8 cellular contexts compared by ENCODE assay signal in genomic region chr11:34044664-34045485, GRCh38. TPM values are rescaled to one million over a fixed set of nuclear protein-coding genes. Genes with fewer than 3 reads are reported as not detected.
A peak's percentile ranks its signal among the peaks of the same experiment; 100 is the strongest.
DNase-seq lines count a peak whose midpoint lies in the region; ATAC-seq and TF ChIP-seq lines count a peak whose summit lies in the region.

No MANE protein-coding gene starts in this region.

- no peak overlapping the region for H3K9ac ChIP-seq in fibroblast of lung (ENCODE audit: insufficient read depth, low read length)

- no peaks in the 10 kb centered on the region for H3K79me2 ChIP-seq in fibroblast of lung (ENCODE audit: control insufficient read depth, insufficient read depth, low read length)

- in situ Hi-C loops in Panc1 (cut with HindIII; ENCODE audit: low pct_unique_long_range_greater_than_20kb, low sequenced_read_pairs): no loop called here

- H3K4me3 ChIP-seq in right cardiac atrium (ENCODE audit: low read length) (no peak overlapping the region), Panc1 (ENCODE audit: low read depth in 2 of 2, low read length in 2 of 2) (peak overlapping the region; percentile 42 to 56), fibroblast of lung (replicated peaks in 1 of 4; ENCODE audit: control extremely low read depth in 1 of 4, insufficient read depth in 1 of 4, low read depth in 3 of 4, low read length in 4 of 4) (peak overlapping the region in 1 of 4 experiments; percentile 14), upper lobe of right lung (no peak overlapping the region)

- DNase-seq in right cardiac atrium (peak in 2 of 3 donors; percentile 29 to 61), left ventricle myocardium superior (no peak), Panc1 (ENCODE audit: low read depth, low spot score) (peak; percentile 41), fibroblast of lung (ENCODE audit: low read depth in 2 of 2) (peak; percentile 83 to 93), upper lobe of right lung (peak; percentile 69), SHP77 (lab: John Stamatoyannopoulos, UW) (no peak), left colon (no peak)

- H3K4me1 ChIP-seq in right cardiac atrium (ENCODE audit: control insufficient read depth, insufficient read depth, low read length) (no peaks in the 10 kb centered on the region), Panc1 (ENCODE audit: control insufficient read depth, insufficient read depth, low read length) (peaks cover 7% of the 10 kb centered on the region), fibroblast of lung (ENCODE audit: control insufficient read depth, extremely low read depth, insufficient read depth, low read length) (no peaks in the 10 kb centered on the region), upper lobe of right lung (no peaks in the 10 kb centered on the region)

- POLR2A ChIA-PET in Panc1 (lab: Charles Lee): no interaction called here

- no peaks in the 10 kb centered on the region for H4K20me1 ChIP-seq in fibroblast of lung (ENCODE audit: control insufficient read depth, extremely low read depth, insufficient read depth, low read length)

- ATAC-seq in right cardiac atrium (peak in 1 of 2 donors; percentile 43), left ventricle myocardium superior (no peak), Panc1 (peak; percentile 90), upper lobe of right lung (peak; percentile 79), GM19452 (IDR thresholded peaks at IDR 0.05; ENCODE audit: unreplicated experiment) (no peak), left colon (no peak)

- intact Hi-C loops in right cardiac atrium (cut with DNase I) (no loop called here), left ventricle myocardium superior (cut with micrococcal nuclease) (no loop called here), Panc1 (cut with micrococcal nuclease; ENCODE audit: unreplicated experiment) (no loop called here), upper lobe of right lung (cut with DNase I) (no loop called here), left colon (cut with DNase I, micrococcal nuclease) (no loop called here)

- no peaks in the 10 kb centered on the region for H3K27me3 ChIP-seq in right cardiac atrium (ENCODE audit: control insufficient read depth, insufficient read depth)
- H3K27me3 ChIP-seq in Panc1 (ENCODE audit: control insufficient read depth, insufficient read depth, low read length): no peaks in the 10 kb centered on the region
- no peaks in the 10 kb centered on the region for H3K27me3 ChIP-seq in fibroblast of lung (ENCODE audit: control insufficient read depth, insufficient read depth, low read length)
- H3K27me3 ChIP-seq in upper lobe of right lung: no peaks in the 10 kb centered on the region

- peak overlapping the region; percentile 52 for H2AFZ ChIP-seq in fibroblast of lung (ENCODE audit: low read length)

- H3K4me2 ChIP-seq in fibroblast of lung (ENCODE audit: extremely low read depth, insufficient read depth, low read length): no peak overlapping the region

- TF ChIP-seq CTCF in Panc1 (IDR thresholded peaks at IDR 0.05) (no peak), fibroblast of lung (conservative IDR thresholded peaks at IDR 0.05 in 1 of 2, IDR thresholded peaks at IDR 0.05 in 1 of 2; ENCODE audit: low read depth in 1 of 2, low read length in 2 of 2) (no peak), upper lobe of right lung (IDR thresholded peaks at IDR 0.05) (no peak)

- CTCF ChIA-PET in Panc1 (lab: Charles Lee): interaction anchor here (0.6 to 0.7 kb wide), 2 partner anchors 13 to 187 kb away, joined by 3 read pairs; no protein-coding TSS in a partner anchor

- no peaks in the 10 kb centered on the region for H3K9me3 ChIP-seq in right cardiac atrium (ENCODE audit: control insufficient read depth, low read length)
- no peaks in the 10 kb centered on the region for H3K9me3 ChIP-seq in Panc1 (ENCODE audit: control insufficient read depth, insufficient read depth, low read depth, low read length)
- no peaks in the 10 kb centered on the region for H3K9me3 ChIP-seq in fibroblast of lung (ENCODE audit: control insufficient read depth, insufficient read depth, low read depth, low read length)
- no peaks in the 10 kb centered on the region for H3K9me3 ChIP-seq in upper lobe of right lung

- no TSS peak for BruUV-seq in Panc1 (replicated peaks; lab: Mats Ljungman, UMichigan)

- 74% methylated on average over 27 of the region's 27 CpGs for WGBS in right cardiac atrium

- H3K36me3 ChIP-seq in Panc1 (ENCODE audit: control insufficient read depth, insufficient read depth, low read length) (no peaks in the 10 kb centered on the region), fibroblast of lung (ENCODE audit: control insufficient read depth, insufficient read depth, low read length) (no peaks in the 10 kb centered on the region), upper lobe of right lung (no peaks in the 10 kb centered on the region)

- H3K27ac ChIP-seq in right cardiac atrium (ENCODE audit: low read length): no peak overlapping the region
- peak overlapping the region; percentile 99 for H3K27ac ChIP-seq in Panc1 (ENCODE audit: low read length)
- H3K27ac ChIP-seq in fibroblast of lung (ENCODE audit: insufficient read depth, low read length): no peak overlapping the region
- H3K27ac ChIP-seq in upper lobe of right lung: no peak overlapping the region

RNA-seq across cellular contexts. Expression of gene CAPRIN1, which starts 6.7 kb away (rescaled TPM):
- total RNA-seq in right cardiac atrium (100 to 1,000 TPM; 111 to 123 (median 116) TPM), left ventricle myocardium superior (116 TPM), Panc1 (2021; ENCODE audit: unreplicated experiment) (266 TPM), fibroblast of lung (181 and 220 TPM in 2 replicates), upper lobe of right lung (164 TPM), left colon (100 to 1,000 TPM; 150 to 166 TPM)
- polyA plus RNA-seq in right cardiac atrium (54.5 TPM), fibroblast of lung (203 and 228 TPM in 2 replicates)
- 155 TPM for polyA plus RNA-seq in Panc1 (2012; ENCODE audit: insufficient read length)
- 144 and 160 TPM in 2 replicates for polyA plus RNA-seq in fibroblast of lung (2012)
- polyA minus RNA-seq in fibroblast of lung (ENCODE audit: low replicate concordance): 384 and 490 TPM in 2 replicates

Comparison
In these comparisons a context has a peak if more than half of its experiments do, and no peak if none do; other contexts are left out.
1. DNase-seq: peak in right cardiac atrium (2 of 3), Panc1 (single experiment), fibroblast of lung (2 of 2) and upper lobe of right lung (single experiment); none in left ventricle myocardium superior (single experiment), SHP77 (0 of 2) and left colon (0 of 2).
2. ATAC-seq: peak in Panc1 (single experiment) and upper lobe of right lung (single experiment); none in left ventricle myocardium superior (single experiment), GM19452 (single experiment) and left colon (single experiment).
3. H3K4me3 ChIP-seq: peak in Panc1 (2 of 2); none in right cardiac atrium (single experiment) and upper lobe of right lung (single experiment).